In genomic region chr1:153494976-153495535, GRCh38 we compare ENCODE assay signal across 1 cellular context.
TF ChIP-seq lines count a peak whose summit lies in the region.

No MANE protein-coding gene starts in this region.

TF ChIP-seq in HEK293, 187 proteins besides CTCF, POLR2A, EP300 and RAD21 (continued from another document and continues in another):
- peak; percentile 69; the same call in 1 of the 2 replicates for TF ChIP-seq ZNF2 (tag by site-specific recombination; IDR thresholded peaks at IDR 0.05)
- TF ChIP-seq SP2 (tag by site-specific recombination; IDR thresholded peaks at IDR 0.05): no peak
- TF ChIP-seq, protein P1, sequence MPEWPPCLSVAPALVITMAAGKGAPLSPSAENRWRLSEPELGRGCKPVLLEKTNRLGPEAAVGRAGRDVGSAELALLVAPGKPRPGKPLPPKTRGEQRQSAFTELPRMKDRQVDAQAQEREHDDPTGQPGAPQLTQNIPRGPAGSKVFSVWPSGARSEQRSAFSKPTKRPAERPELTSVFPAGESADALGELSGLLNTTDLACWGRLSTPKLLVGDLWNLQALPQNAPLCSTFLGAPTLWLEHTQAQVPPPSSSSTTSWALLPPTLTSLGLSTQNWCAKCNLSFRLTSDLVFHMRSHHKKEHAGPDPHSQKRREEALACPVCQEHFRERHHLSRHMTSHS (tag by site-specific recombination; IDR thresholded peaks at IDR 0.05): no peak
- 0 out of 2 replicates have a peak, but pooled peaks have one; percentile 4 for TF ChIP-seq ZFHX2 (tag by site-specific recombination; conservative IDR thresholded peaks at IDR 0.05)
- TF ChIP-seq MYNN (tag by site-specific recombination; IDR thresholded peaks at IDR 0.05; ENCODE audit: borderline replicate concordance): peak; percentile 86
- no peak for TF ChIP-seq IKZF3 (tag by site-specific recombination; IDR thresholded peaks at IDR 0.05)
- 0 out of 2 replicates have a peak, but pooled peaks have one; percentile 16 for TF ChIP-seq ZFP69B (tag by site-specific recombination; IDR thresholded peaks at IDR 0.05)
- TF ChIP-seq GLI4 (tag by site-specific recombination; IDR thresholded peaks at IDR 0.05): no peak
- TF ChIP-seq ZNF211 (tag by site-specific recombination; IDR thresholded peaks at IDR 0.05; ENCODE audit: low read depth): no peak
- 0 out of 2 replicates have a peak, but pooled peaks have one; percentile 42 for TF ChIP-seq KLF8 (tag by site-specific recombination; IDR thresholded peaks at IDR 0.05)
- no peak for TF ChIP-seq GLI2 (tag by site-specific recombination; IDR thresholded peaks at IDR 0.05; ENCODE audit: borderline replicate concordance, low read depth)
- TF ChIP-seq KLF10 (tag by site-specific recombination; IDR thresholded peaks at IDR 0.05): no peak
- no peak for TF ChIP-seq ZNF10 (tag by site-specific recombination; IDR thresholded peaks at IDR 0.05)
- TF ChIP-seq ZNF555 (tag by site-specific recombination; conservative IDR thresholded peaks at IDR 0.05): no peak
- TF ChIP-seq ZNF266 (tag by site-specific recombination; IDR thresholded peaks at IDR 0.05; ENCODE audit: low read depth): no peak
- TF ChIP-seq ZNF571 (tag by site-specific recombination; IDR thresholded peaks at IDR 0.05): no peak
- TF ChIP-seq ZNF843 (tag by site-specific recombination; IDR thresholded peaks at IDR 0.05): no peak
- TF ChIP-seq ZNF785 (tag by site-specific recombination; IDR thresholded peaks at IDR 0.05): no peak
- TF ChIP-seq, protein P2, sequence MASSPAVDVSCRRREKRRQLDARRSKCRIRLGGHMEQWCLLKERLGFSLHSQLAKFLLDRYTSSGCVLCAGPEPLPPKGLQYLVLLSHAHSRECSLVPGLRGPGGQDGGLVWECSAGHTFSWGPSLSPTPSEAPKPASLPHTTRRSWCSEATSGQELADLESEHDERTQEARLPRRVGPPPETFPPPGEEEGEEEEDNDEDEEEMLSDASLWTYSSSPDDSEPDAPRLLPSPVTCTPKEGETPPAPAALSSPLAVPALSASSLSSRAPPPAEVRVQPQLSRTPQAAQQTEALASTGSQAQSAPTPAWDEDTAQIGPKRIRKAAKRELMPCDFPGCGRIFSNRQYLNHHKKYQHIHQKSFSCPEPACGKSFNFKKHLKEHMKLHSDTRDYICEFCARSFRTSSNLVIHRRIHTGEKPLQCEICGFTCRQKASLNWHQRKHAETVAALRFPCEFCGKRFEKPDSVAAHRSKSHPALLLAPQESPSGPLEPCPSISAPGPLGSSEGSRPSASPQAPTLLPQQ (tag by site-specific recombination; IDR thresholded peaks at IDR 0.05): peak; percentile 40; the same call in 1 of the 2 replicates
- TF ChIP-seq ZNF548 (tag by site-specific recombination; IDR thresholded peaks at IDR 0.05): no peak
- TF ChIP-seq ZNF148 (tag by site-specific recombination; IDR thresholded peaks at IDR 0.05; ENCODE audit: borderline replicate concordance): no peak
- TF ChIP-seq ZNF292 (tag by site-specific recombination; IDR thresholded peaks at IDR 0.05; ENCODE audit: borderline replicate concordance, low read depth): no peak
- TF ChIP-seq, protein P3, sequence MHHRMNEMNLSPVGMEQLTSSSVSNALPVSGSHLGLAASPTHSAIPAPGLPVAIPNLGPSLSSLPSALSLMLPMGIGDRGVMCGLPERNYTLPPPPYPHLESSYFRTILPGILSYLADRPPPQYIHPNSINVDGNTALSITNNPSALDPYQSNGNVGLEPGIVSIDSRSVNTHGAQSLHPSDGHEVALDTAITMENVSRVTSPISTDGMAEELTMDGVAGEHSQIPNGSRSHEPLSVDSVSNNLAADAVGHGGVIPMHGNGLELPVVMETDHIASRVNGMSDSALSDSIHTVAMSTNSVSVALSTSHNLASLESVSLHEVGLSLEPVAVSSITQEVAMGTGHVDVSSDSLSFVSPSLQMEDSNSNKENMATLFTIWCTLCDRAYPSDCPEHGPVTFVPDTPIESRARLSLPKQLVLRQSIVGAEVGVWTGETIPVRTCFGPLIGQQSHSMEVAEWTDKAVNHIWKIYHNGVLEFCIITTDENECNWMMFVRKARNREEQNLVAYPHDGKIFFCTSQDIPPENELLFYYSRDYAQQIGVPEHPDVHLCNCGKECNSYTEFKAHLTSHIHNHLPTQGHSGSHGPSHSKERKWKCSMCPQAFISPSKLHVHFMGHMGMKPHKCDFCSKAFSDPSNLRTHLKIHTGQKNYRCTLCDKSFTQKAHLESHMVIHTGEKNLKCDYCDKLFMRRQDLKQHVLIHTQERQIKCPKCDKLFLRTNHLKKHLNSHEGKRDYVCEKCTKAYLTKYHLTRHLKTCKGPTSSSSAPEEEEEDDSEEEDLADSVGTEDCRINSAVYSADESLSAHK (tag by site-specific recombination; IDR thresholded peaks at IDR 0.05): no peak
- TF ChIP-seq TSHZ1 (tag by site-specific recombination; IDR thresholded peaks at IDR 0.05; ENCODE audit: borderline replicate concordance): no peak
- no peak for TF ChIP-seq ZNF248 (tag by site-specific recombination; IDR thresholded peaks at IDR 0.05)
- peak; percentile 69; the same call in 1 of the 2 replicates for TF ChIP-seq KLF16 (tag by site-specific recombination; IDR thresholded peaks at IDR 0.05)
- TF ChIP-seq ZBTB44 (tag by site-specific recombination; IDR thresholded peaks at IDR 0.05): no peak
- no peak for TF ChIP-seq ZXDB (tag by site-specific recombination; IDR thresholded peaks at IDR 0.05)
- no peak for TF ChIP-seq ZNF747 (tag by site-specific recombination; IDR thresholded peaks at IDR 0.05)
- no peak for TF ChIP-seq ZNF660 (tag by site-specific recombination; IDR thresholded peaks at IDR 0.05)
- no peak for TF ChIP-seq ZNF26 (tag by site-specific recombination; IDR thresholded peaks at IDR 0.05)
- TF ChIP-seq ZSCAN4 (tag by site-specific recombination; IDR thresholded peaks at IDR 0.05): no peak
- TF ChIP-seq ZNF157 (tag by site-specific recombination; IDR thresholded peaks at IDR 0.05): no peak
- TF ChIP-seq BCL11A (tag by site-specific recombination; IDR thresholded peaks at IDR 0.05; ENCODE audit: low read depth): no peak
- no peak for TF ChIP-seq ZNF670 (tag by site-specific recombination; IDR thresholded peaks at IDR 0.05; ENCODE audit: low read depth)
- no peak for TF ChIP-seq KLF1 (tag by site-specific recombination; IDR thresholded peaks at IDR 0.05)
- TF ChIP-seq ZNF600 (tag by site-specific recombination; IDR thresholded peaks at IDR 0.05): no peak
- TF ChIP-seq ZNF521 (tag by site-specific recombination; IDR thresholded peaks at IDR 0.05): no peak
- 0 out of 2 replicates have a peak, but pooled peaks have one; percentile 25 for TF ChIP-seq ZNF791 (tag by site-specific recombination; IDR thresholded peaks at IDR 0.05)
- no peak for TF ChIP-seq BCL6B (tag by site-specific recombination; IDR thresholded peaks at IDR 0.05)
- TF ChIP-seq ZBTB17 (tag by site-specific recombination; IDR thresholded peaks at IDR 0.05): no peak
- TF ChIP-seq ZNF624 (tag by site-specific recombination; IDR thresholded peaks at IDR 0.05): no peak
- TF ChIP-seq ZNF658 (tag by site-specific recombination; IDR thresholded peaks at IDR 0.05): no peak
- TF ChIP-seq, protein P4, sequence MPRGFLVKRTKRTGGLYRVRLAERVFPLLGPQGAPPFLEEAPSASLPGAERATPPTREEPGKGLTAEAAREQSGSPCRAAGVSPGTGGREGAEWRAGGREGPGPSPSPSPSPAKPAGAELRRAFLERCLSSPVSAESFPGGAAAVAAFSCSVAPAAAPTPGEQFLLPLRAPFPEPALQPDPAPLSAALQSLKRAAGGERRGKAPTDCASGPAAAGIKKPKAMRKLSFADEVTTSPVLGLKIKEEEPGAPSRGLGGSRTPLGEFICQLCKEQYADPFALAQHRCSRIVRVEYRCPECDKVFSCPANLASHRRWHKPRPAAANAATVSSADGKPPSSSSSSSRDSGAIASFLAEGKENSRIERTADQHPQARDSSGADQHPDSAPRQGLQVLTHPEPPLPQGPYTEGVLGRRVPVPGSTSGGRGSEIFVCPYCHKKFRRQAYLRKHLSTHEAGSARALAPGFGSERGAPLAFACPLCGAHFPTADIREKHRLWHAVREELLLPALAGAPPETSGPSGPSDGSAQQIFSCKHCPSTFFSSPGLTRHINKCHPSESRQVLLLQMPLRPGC (tag by site-specific recombination; IDR thresholded peaks at IDR 0.05): 0 out of 2 replicates have a peak, but pooled peaks have one; percentile 17
- peak; percentile 97 for TF ChIP-seq ZNF654 (tag by site-specific recombination; IDR thresholded peaks at IDR 0.05; ENCODE audit: low read depth)
